In the genomic region with DNA sequence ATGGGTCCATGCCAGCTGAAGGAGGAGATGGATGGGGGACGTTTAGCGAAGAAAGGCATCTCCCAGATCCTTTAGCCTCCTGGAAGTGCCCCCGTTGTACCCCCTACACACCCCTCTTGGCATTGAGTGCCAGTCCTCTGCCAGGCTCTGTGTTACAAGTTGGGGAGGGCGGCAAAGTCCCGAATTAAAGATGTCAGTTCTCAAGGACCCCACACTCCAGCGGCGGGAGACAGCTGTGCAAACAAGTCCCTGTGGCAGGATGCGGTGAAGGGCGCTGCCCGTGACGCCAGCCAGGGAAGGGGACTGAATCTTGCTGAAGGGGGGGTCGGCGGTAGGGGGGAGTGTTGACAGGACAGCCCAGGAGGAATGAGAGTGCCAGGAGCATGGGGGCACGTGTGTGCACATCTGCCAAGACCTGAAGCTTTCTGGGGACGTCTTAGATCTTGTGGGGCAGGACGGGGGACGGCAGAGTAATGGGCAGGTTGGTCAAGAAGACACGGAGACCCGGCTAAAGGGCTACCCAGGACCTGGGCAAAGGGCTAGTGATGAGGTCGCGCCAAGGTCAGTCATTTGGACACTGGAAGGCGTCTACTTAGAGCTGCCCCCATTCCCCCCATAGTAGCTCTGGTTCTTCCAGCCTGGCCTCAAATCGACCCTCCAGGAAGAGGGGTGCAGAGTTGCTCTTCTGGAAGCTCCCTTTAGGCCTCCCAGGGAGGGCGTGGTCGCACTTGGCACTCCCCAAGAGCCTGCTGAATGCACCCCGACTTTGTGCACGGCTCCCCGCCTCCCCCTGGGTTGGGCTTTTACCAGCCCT, we compare ENCODE assay signal across 8 cellular contexts. TPM values are rescaled to one million over a fixed set of nuclear protein-coding genes. Genes with fewer than 3 reads are reported as not detected.
DNase-seq lines count a peak whose midpoint lies in the region; ATAC-seq and TF ChIP-seq lines count a peak whose summit lies in the region.

No MANE protein-coding gene starts in this region.

- no peak for TF ChIP-seq EP300 in transverse colon (IDR thresholded peaks at IDR 0.05; ENCODE audit: low read depth)

- no peaks in the 10 kb centered on the region for H3K4me1 Mint-ChIP-seq in activated T-helper 17 cell treated with anti-CD3 and anti-CD28 coated beads, Interleukin-2, amount 50 U/mL, for 72 hours
- H3K4me1 Mint-ChIP-seq in nephron: peaks cover 23% of the 10 kb centered on the region

- peaks cover 54% of the 10 kb centered on the region for H3K4me1 ChIP-seq in OCI-LY7 (ENCODE audit: insufficient read depth, low read length, poor library complexity, severe bottlenecking)
- H3K4me1 ChIP-seq in transverse colon: peaks cover 13 to 53% (median 43%) of the 10 kb centered on the region in 4 donors

- H3K79me2 ChIP-seq in OCI-LY7 (ENCODE audit: insufficient read depth, low read depth, low read length): peaks cover 19% of the 10 kb centered on the region

- BruUV-seq in OCI-LY7 (replicated peaks; lab: Mats Ljungman, UMichigan): no TSS peak

- peak; percentile 15 for ATAC-seq in activated T-helper 17 cell treated with anti-CD3 and anti-CD28 coated beads, Interleukin-2, amount 50 U/mL, for 72 hours (replicated peaks)

- H3K4me2 ChIP-seq in OCI-LY7 (ENCODE audit: low read length): peak overlapping the region; percentile 79

- WGBS in transverse colon (ENCODE audit: low coverage in 1 of 2), 2 donors: 0 to 1% methylated on average over 5 to 28 of the region's 28 CpGs

- H3K9me2 ChIP-seq in OCI-LY7 (ENCODE audit: insufficient read depth, low read length): no peaks in the 10 kb centered on the region

- H3K9me3 ChIP-seq in OCI-LY7 (ENCODE audit: low read length): no peaks in the 10 kb centered on the region
- no peaks in the 10 kb centered on the region for H3K9me3 ChIP-seq in transverse colon

- H2AFZ ChIP-seq in OCI-LY7 (ENCODE audit: low read length): peak overlapping the region; percentile 66; the same call in 1 of the 2 replicates

- no peaks in the 10 kb centered on the region for H3K9me3 Mint-ChIP-seq in activated T-helper 17 cell treated with anti-CD3 and anti-CD28 coated beads, Interleukin-2, amount 50 U/mL, for 72 hours
- no peaks in the 10 kb centered on the region for H3K9me3 Mint-ChIP-seq in nephron

- in situ Hi-C loops in transverse colon (cut with MboI; ENCODE audit: low pct_ligation_motif_present in 1 of 4, low pct_unique_long_range_greater_than_20kb in 1 of 4, low sequenced_read_pairs in 3 of 4): loop anchor here in 3 of 4 donors (10.0 to 25.0 kb wide), 3 partner anchors 102 to 210 kb away; partner anchors contain the start of gene TMBIM1 (in 3 of the 3)

- peaks cover 49% of the 10 kb centered on the region for H3K36me3 Mint-ChIP-seq in activated T-helper 17 cell treated with anti-CD3 and anti-CD28 coated beads, Interleukin-2, amount 50 U/mL, for 72 hours (ENCODE audit: low read depth)
- H3K36me3 Mint-ChIP-seq in nephron (ENCODE audit: low read depth): no peaks in the 10 kb centered on the region

- peak; percentile 76 for DNase-seq in Ammon's horn (ENCODE audit: low spot score)
- peak in 70 of 76 experiments; percentile 11 to 87 (median 60) for DNase-seq in HUDEP-2 (lab: John Stamatoyannopoulos, UW; ENCODE audit: unreplicated experiment in 76 of 76)
- DNase-seq in OCI-LY7 (ENCODE audit: low spot score): peak; percentile 82
- DNase-seq in fibroblast of mammary gland (ENCODE audit: low read depth): peak; percentile 67
- DNase-seq in transverse colon: peak; percentile 85
- no peak for DNase-seq in HEK293T (ENCODE audit: extremely low spot score)

- peak overlapping the region; percentile 87 for H3K27ac ChIP-seq in OCI-LY7 (ENCODE audit: low read depth, low read length, poor library complexity, severe bottlenecking)
- peak overlapping the region; percentile 99 to 100 (median 100) for H3K27ac ChIP-seq in transverse colon

- peak overlapping the region; percentile 94 for H3K4me3 Mint-ChIP-seq in activated T-helper 17 cell treated with anti-CD3 and anti-CD28 coated beads, Interleukin-2, amount 50 U/mL, for 72 hours
- H3K4me3 Mint-ChIP-seq in nephron: peak overlapping the region; percentile 96 to 98 (median 96)

- peak overlapping the region; percentile 88 for H3K4me3 ChIP-seq in OCI-LY7 (ENCODE audit: low read depth, low read length, poor library complexity, severe bottlenecking)
- H3K4me3 ChIP-seq in fibroblast of mammary gland (ENCODE audit: control insufficient read depth, low read depth, low read length): peak overlapping the region; percentile 79
- peak overlapping the region; percentile 74 to 98 (median 88) for H3K4me3 ChIP-seq in transverse colon

- peak overlapping the region; percentile 93 for H3K27ac Mint-ChIP-seq in activated T-helper 17 cell treated with anti-CD3 and anti-CD28 coated beads, Interleukin-2, amount 50 U/mL, for 72 hours
- H3K27ac Mint-ChIP-seq in nephron: peak overlapping the region; percentile 100

- POLR2A ChIA-PET in OCI-LY7 (lab: Charles Lee): interaction anchor here (0.5 to 1.6 kb wide), 11 partner anchors 24 to 1710 kb away, joined by 3 to 7 read pairs (median 4); partner anchors contain the start of gene CATIP
- POLR2A ChIA-PET in HEK293T (lab: Yijun Ruan, JAX): interaction anchor here (1.1 to 2.1 kb wide), 3 partner anchors 9 to 126 kb away, joined by 3 to 12 read pairs (median 5); partner anchors contain the start of genes AAMP and PNKD

- intact Hi-C loops in OCI-LY7 (cut with micrococcal nuclease; ENCODE audit: unreplicated experiment) (loop anchor here (1.0 to 5.0 kb wide), 9 partner anchors 27 to 495 kb away; partner anchors contain the start of genes CATIP, CNOT9, TMBIM1 and USP37), transverse colon (cut with DNase I; ENCODE audit: low total_unique reads) (loop anchor here (1.0 kb wide), 1 partner anchor 126 kb away; no protein-coding TSS in a partner anchor)

- TF ChIP-seq CTCF in OCI-LY7 (conservative IDR thresholded peaks at IDR 0.05; ENCODE audit: low read length) (no peak), fibroblast of mammary gland (conservative IDR thresholded peaks at IDR 0.05; ENCODE audit: control insufficient read depth, insufficient read depth, low read depth, low read length) (no peak), nephron (IDR thresholded peaks at IDR 0.05; ENCODE audit: unreplicated experiment in 3 of 3) (no peak), transverse colon (IDR thresholded peaks at IDR 0.05) (no peak)

- H3K36me3 ChIP-seq in OCI-LY7 (ENCODE audit: insufficient read depth, low read length) (peaks cover 7% of the 10 kb centered on the region), transverse colon (peaks cover 0 to under 1% (median 0%) of the 10 kb centered on the region in 4 donors)

- no peaks in the 10 kb centered on the region for H3K27me3 Mint-ChIP-seq in activated T-helper 17 cell treated with anti-CD3 and anti-CD28 coated beads, Interleukin-2, amount 50 U/mL, for 72 hours
- peaks cover 22% of the 10 kb centered on the region for H3K27me3 Mint-ChIP-seq in nephron (ENCODE audit: low read depth)

- no peaks in the 10 kb centered on the region for H4K20me1 ChIP-seq in OCI-LY7 (ENCODE audit: insufficient read depth, low read length)

- peak; percentile 18 for TF ChIP-seq POLR2A in transverse colon (IDR thresholded peaks at IDR 0.05)

- no peaks in the 10 kb centered on the region for H3K27me3 ChIP-seq in transverse colon

- CTCF ChIA-PET in OCI-LY7 (lab: Charles Lee; ENCODE audit: unreplicated experiment): interaction anchor here (0.6 to 1.4 kb wide), 4 partner anchors 13 to 101 kb away, joined by 3 to 4 read pairs (median 4); no protein-coding TSS in a partner anchor
- CTCF ChIA-PET in HEK293T (lab: Yijun Ruan, JAX): interaction anchor here (0.6 to 0.9 kb wide), 6 partner anchors 8 to 175 kb away, joined by 3 to 5 read pairs (median 3); partner anchors contain the start of gene VIL1

TF ChIP-seq in HEK293T, 16 proteins besides CTCF, POLR2A, EP300 and RAD21 (continues in another document):
- TF ChIP-seq, protein P1, sequence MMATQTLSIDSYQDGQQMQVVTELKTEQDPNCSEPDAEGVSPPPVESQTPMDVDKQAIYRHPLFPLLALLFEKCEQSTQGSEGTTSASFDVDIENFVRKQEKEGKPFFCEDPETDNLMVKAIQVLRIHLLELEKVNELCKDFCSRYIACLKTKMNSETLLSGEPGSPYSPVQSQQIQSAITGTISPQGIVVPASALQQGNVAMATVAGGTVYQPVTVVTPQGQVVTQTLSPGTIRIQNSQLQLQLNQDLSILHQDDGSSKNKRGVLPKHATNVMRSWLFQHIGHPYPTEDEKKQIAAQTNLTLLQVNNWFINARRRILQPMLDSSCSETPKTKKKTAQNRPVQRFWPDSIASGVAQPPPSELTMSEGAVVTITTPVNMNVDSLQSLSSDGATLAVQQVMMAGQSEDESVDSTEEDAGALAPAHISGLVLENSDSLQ (IDR thresholded peaks at IDR 0.05): no peak
- TF ChIP-seq ELF4 (IDR thresholded peaks at IDR 0.05) (no peak), SP1 (IDR thresholded peaks at IDR 0.05) (no peak), FOXK2 (IDR thresholded peaks at IDR 0.05) (no peak), LEF1 (IDR thresholded peaks at IDR 0.05; ENCODE audit: borderline replicate concordance) (no peak), FOXM1 (IDR thresholded peaks at IDR 0.05; ENCODE audit: borderline replicate concordance) (no peak), BHLHE40 (IDR thresholded peaks at IDR 0.05; ENCODE audit: borderline replicate concordance) (no peak), CTBP1 (IDR thresholded peaks at IDR 0.05; ENCODE audit: borderline replicate concordance) (no peak), FOXA1 (IDR thresholded peaks at IDR 0.05) (no peak), NFRKB (IDR thresholded peaks at IDR 0.05) (no peak), HDGF (IDR thresholded peaks at IDR 0.05; ENCODE audit: borderline replicate concordance) (no peak), ZNF384 (IDR thresholded peaks at IDR 0.05) (no peak), SUZ12 (IDR thresholded peaks at IDR 0.05) (no peak)

RNA-seq across cellular contexts. Expression of gene CTDSP1, which starts 2.8 kb away (rescaled TPM):
- total RNA-seq in OCI-LY7 (2014; rRNA removed; shearing (Covaris generic)): 74.0 and 95.3 TPM in 2 replicates
- total RNA-seq in OCI-LY7 (2022): 140 and 152 TPM in 2 replicates
- 100 to 1,000 TPM; 126 to 197 TPM for total RNA-seq in activated T-helper 17 cell treated with anti-CD3 and anti-CD28 coated beads, Interleukin-2, amount 50 U/mL, for 72 hours
- total RNA-seq in transverse colon: 100 to 1,000 TPM; 132 to 197 (median 173) TPM

RNA-seq across cellular contexts. Expression of gene SLC11A1, which starts 14.8 kb away (rescaled TPM):
- 0.31 and 0.57 TPM in 2 replicates for total RNA-seq in OCI-LY7 (2014; rRNA removed; shearing (Covaris generic))
- total RNA-seq in OCI-LY7 (2022) (0.59 and 0.78 TPM in 2 replicates), transverse colon (1 to 10 TPM; 2.6 to 8.4 (median 6.3) TPM)
- under 1 TPM; 0.09 to 0.19 TPM for total RNA-seq in activated T-helper 17 cell treated with anti-CD3 and anti-CD28 coated beads, Interleukin-2, amount 50 U/mL, for 72 hours

RNA-seq across cellular contexts. Expression of gene VIL1, which starts 22.0 kb away (rescaled TPM):
- total RNA-seq in OCI-LY7 (2014; rRNA removed; shearing (Covaris generic)): 0.47 TPM in 1 of 2 replicates, not detected in the other
- total RNA-seq in OCI-LY7 (2022) (not detected in 2 replicates), transverse colon (100 to 1,000 TPM; 177 to 541 (median 285) TPM)
- total RNA-seq in activated T-helper 17 cell treated with anti-CD3 and anti-CD28 coated beads, Interleukin-2, amount 50 U/mL, for 72 hours: under 1 TPM in 1 of 2 donors, not detected in 1; 0.34 TPM

RNA-seq across cellular contexts. Expression of gene CATIP, which starts 40.2 kb away (rescaled TPM):
- not detected in 2 replicates for total RNA-seq in OCI-LY7 (2014; rRNA removed; shearing (Covaris generic))
- not detected in 2 replicates for total RNA-seq in OCI-LY7 (2022)
- not detected for total RNA-seq in activated T-helper 17 cell treated with anti-CD3 and anti-CD28 coated beads, Interleukin-2, amount 50 U/mL, for 72 hours
- total RNA-seq in transverse colon: not detected

Comparison
In these comparisons a context has a peak if more than half of its experiments do, and no peak if none do; other contexts are left out.
1. RNA of gene VIL1, which starts 22.0 kb away (total RNA-seq): 177 to 541 TPM in transverse colon; 0.47 TPM in OCI-LY7 and 0.34 TPM in activated T-helper 17 cell treated with anti-CD3 and anti-CD28 coated beads, Interleukin-2, amount 50 U/mL, for 72 hours; every median in the first group is over 100 times any median in the second.
2. Peak in every context shown above with its lines, with median percentiles within 50 percentile points of each other: H3K4me3 ChIP-seq.